In the genomic region with DNA sequence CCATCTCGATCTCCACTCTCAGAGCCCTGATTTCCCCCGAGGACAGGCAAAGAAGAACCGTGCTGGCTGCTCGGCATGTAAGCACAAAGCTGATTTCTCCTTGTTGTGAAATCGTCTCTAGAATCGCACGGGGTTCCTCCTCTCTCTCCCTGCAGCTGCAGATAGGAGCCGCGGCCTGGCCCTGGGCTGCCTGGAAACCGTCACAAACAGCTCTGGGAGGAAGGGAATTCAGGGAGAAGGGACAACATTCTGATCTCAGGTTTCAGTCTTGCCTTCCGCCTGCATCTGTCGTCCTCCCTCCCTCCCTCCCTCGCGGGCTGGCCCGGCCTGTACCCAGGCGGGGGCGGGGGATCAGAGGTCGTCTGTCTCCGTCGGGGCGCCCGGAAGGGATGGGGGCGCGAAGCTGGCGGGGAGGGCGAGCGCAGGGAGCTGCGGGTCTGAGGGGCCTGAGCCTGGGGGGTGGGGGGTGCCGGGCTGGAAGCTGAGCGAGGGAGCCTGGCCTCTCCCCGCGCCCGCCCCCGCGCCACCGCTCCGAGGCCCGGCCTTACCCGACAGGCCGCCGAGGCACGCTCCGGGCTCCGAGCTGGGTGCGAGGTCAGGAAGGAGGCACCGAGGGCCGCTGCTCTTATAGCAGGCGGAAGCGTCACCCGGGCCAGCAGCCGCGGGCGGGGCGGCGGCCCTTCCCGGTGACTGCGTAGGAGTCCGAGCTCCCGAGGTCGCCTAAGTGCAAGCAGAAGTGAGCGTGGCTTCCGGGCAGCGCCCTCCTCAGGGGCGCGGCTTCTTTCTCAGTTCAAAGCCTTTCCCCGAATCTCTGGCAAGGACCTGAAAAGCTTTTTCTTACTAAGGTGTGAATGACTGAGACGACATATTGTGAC, we compare ENCODE assay signal across 1 cellular context.
TF ChIP-seq lines count a peak whose summit lies in the region.

TSS of gene SERPINB1 (minus strand) at position 600 of the 875 bp plus-strand sequence. CDS start 1,277 bp downstream, outside the sequence.

TF ChIP-seq in HepG2, 621 proteins besides CTCF, POLR2A, EP300 and RAD21 (continued from another document and continues in another):
- TF ChIP-seq ZBTB4 (CRISPR knock-in tag; IDR thresholded peaks at IDR 0.05; ENCODE audit: borderline replicate concordance): peak; percentile 24; the same call in 1 of the 2 replicates
- peak; percentile 88; the same call in 1 of the 2 replicates for TF ChIP-seq NCOR1 (IDR thresholded peaks at IDR 0.05; ENCODE audit: borderline replicate concordance, low read length)
- no peak for TF ChIP-seq ZNF468 (CRISPR knock-in tag; IDR thresholded peaks at IDR 0.05)
- no peak for TF ChIP-seq ZNF30 (CRISPR knock-in tag; IDR thresholded peaks at IDR 0.05)
- TF ChIP-seq CBX2 (IDR thresholded peaks at IDR 0.05; ENCODE audit: low read depth, low read length): no peak
- TF ChIP-seq CBX2 (CRISPR knock-in tag; IDR thresholded peaks at IDR 0.05; ENCODE audit: low read depth): no peak
- no peak for TF ChIP-seq USF2 (IDR thresholded peaks at IDR 0.05; ENCODE audit: low read depth, low read length)
- TF ChIP-seq USF2 (CRISPR knock-in tag; IDR thresholded peaks at IDR 0.05; ENCODE audit: borderline replicate concordance): no peak; the same call in 1 of the 2 replicates
- peak; percentile 65; the same call in 1 of the 2 replicates for TF ChIP-seq ZNF577 (CRISPR knock-in tag; IDR thresholded peaks at IDR 0.05; ENCODE audit: borderline replicate concordance, low read depth)
- TF ChIP-seq, protein P1, sequence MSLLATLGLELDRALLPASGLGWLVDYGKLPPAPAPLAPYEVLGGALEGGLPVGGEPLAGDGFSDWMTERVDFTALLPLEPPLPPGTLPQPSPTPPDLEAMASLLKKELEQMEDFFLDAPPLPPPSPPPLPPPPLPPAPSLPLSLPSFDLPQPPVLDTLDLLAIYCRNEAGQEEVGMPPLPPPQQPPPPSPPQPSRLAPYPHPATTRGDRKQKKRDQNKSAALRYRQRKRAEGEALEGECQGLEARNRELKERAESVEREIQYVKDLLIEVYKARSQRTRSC (CRISPR knock-in tag; IDR thresholded peaks at IDR 0.05; ENCODE audit: low read depth): 0 out of 2 replicates have a peak, but pooled peaks have one; percentile 60
- TF ChIP-seq ZEB1 (IDR thresholded peaks at IDR 0.05; ENCODE audit: insufficient replicate concordance, low read depth): no peak
- TF ChIP-seq ZNF703 (CRISPR knock-in tag; IDR thresholded peaks at IDR 0.05; ENCODE audit: borderline replicate concordance): peak; percentile 76; the same call in 1 of the 2 replicates
- TF ChIP-seq ZNF251 (CRISPR knock-in tag; IDR thresholded peaks at IDR 0.05): no peak
- TF ChIP-seq, protein P2, sequence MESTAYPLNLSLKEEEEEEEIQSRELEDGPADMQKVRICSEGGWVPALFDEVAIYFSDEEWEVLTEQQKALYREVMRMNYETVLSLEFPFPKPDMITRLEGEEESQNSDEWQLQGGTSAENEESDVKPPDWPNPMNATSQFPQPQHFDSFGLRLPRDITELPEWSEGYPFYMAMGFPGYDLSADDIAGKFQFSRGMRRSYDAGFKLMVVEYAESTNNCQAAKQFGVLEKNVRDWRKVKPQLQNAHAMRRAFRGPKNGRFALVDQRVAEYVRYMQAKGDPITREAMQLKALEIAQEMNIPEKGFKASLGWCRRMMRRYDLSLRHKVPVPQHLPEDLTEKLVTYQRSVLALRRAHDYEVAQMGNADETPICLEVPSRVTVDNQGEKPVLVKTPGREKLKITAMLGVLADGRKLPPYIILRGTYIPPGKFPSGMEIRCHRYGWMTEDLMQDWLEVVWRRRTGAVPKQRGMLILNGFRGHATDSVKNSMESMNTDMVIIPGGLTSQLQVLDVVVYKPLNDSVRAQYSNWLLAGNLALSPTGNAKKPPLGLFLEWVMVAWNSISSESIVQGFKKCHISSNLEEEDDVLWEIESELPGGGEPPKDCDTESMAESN (CRISPR knock-in tag; conservative IDR thresholded peaks at IDR 0.05): peak; percentile 90
- TF ChIP-seq, protein P3, sequence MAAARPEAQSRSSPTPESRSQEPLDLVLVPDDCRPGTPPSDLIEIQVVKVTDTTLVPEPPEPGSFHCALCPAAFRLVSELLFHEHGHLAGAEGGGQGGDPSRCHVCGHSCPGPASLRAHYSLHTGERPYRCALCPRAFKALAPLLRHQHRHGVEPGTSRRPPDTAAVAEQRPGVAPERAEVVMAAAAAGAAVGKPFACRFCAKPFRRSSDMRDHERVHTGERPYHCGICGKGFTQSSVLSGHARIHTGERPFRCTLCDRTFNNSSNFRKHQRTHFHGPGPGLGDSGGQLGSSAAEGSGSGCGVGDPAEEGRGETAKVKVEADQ (CRISPR knock-in tag; IDR thresholded peaks at IDR 0.05; ENCODE audit: borderline replicate concordance): peak; percentile 57; the same call in 1 of the 2 replicates
- TF ChIP-seq ZNF44 (CRISPR knock-in tag; IDR thresholded peaks at IDR 0.05): peak; percentile 53; the same call in 1 of the 2 replicates
- TF ChIP-seq, protein P4, sequence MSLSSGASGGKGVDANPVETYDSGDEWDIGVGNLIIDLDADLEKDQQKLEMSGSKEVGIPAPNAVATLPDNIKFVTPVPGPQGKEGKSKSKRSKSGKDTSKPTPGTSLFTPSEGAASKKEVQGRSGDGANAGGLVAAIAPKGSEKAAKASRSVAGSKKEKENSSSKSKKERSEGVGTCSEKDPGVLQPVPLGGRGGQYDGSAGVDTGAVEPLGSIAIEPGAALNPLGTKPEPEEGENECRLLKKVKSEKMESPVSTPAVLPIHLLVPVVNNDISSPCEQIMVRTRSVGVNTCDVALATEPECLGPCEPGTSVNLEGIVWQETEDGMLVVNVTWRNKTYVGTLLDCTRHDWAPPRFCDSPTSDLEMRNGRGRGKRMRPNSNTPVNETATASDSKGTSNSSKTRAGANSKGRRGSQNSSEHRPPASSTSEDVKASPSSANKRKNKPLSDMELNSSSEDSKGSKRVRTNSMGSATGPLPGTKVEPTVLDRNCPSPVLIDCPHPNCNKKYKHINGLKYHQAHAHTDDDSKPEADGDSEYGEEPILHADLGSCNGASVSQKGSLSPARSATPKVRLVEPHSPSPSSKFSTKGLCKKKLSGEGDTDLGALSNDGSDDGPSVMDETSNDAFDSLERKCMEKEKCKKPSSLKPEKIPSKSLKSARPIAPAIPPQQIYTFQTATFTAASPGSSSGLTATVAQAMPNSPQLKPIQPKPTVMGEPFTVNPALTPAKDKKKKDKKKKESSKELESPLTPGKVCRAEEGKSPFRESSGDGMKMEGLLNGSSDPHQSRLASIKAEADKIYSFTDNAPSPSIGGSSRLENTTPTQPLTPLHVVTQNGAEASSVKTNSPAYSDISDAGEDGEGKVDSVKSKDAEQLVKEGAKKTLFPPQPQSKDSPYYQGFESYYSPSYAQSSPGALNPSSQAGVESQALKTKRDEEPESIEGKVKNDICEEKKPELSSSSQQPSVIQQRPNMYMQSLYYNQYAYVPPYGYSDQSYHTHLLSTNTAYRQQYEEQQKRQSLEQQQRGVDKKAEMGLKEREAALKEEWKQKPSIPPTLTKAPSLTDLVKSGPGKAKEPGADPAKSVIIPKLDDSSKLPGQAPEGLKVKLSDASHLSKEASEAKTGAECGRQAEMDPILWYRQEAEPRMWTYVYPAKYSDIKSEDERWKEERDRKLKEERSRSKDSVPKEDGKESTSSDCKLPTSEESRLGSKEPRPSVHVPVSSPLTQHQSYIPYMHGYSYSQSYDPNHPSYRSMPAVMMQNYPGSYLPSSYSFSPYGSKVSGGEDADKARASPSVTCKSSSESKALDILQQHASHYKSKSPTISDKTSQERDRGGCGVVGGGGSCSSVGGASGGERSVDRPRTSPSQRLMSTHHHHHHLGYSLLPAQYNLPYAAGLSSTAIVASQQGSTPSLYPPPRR (CRISPR knock-in tag; IDR thresholded peaks at IDR 0.05; ENCODE audit: borderline replicate concordance): peak; percentile 83
- TF ChIP-seq ZNF770 (CRISPR knock-in tag; IDR thresholded peaks at IDR 0.05): peak; percentile 70; the same call in 1 of the 2 replicates
- TF ChIP-seq GATAD2A (CRISPR knock-in tag; IDR thresholded peaks at IDR 0.05): peak; percentile 83
- TF ChIP-seq, protein P5, sequence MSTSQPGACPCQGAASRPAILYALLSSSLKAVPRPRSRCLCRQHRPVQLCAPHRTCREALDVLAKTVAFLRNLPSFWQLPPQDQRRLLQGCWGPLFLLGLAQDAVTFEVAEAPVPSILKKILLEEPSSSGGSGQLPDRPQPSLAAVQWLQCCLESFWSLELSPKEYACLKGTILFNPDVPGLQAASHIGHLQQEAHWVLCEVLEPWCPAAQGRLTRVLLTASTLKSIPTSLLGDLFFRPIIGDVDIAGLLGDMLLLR (CRISPR knock-in tag; IDR thresholded peaks at IDR 0.05): peak; percentile 35; the same call in 1 of the 2 replicates
- TF ChIP-seq HDAC1 (CRISPR knock-in tag; IDR thresholded peaks at IDR 0.05): peak; percentile 93
- peak; percentile 50 for TF ChIP-seq TBL1XR1 (IDR thresholded peaks at IDR 0.05; ENCODE audit: borderline replicate concordance, low read length, partially characterized antibody)
- TF ChIP-seq, protein P6, sequence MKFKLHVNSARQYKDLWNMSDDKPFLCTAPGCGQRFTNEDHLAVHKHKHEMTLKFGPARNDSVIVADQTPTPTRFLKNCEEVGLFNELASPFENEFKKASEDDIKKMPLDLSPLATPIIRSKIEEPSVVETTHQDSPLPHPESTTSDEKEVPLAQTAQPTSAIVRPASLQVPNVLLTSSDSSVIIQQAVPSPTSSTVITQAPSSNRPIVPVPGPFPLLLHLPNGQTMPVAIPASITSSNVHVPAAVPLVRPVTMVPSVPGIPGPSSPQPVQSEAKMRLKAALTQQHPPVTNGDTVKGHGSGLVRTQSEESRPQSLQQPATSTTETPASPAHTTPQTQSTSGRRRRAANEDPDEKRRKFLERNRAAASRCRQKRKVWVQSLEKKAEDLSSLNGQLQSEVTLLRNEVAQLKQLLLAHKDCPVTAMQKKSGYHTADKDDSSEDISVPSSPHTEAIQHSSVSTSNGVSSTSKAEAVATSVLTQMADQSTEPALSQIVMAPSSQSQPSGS (CRISPR knock-in tag; IDR thresholded peaks at IDR 0.05): 0 out of 2 replicates have a peak, but pooled peaks have one; percentile 27
- TF ChIP-seq ARNT2 (CRISPR knock-in tag; IDR thresholded peaks at IDR 0.05; ENCODE audit: low read depth): peak; percentile 74
- TF ChIP-seq AGO1 (IDR thresholded peaks at IDR 0.05; ENCODE audit: low read depth, low read length, poor library complexity, severe bottlenecking): peak; percentile 60
- TF ChIP-seq XRCC5 (optimal IDR thresholded peaks at IDR 0.05; ENCODE audit: low read length): peak; percentile 52
- peak; percentile 76; the same call in 1 of the 2 replicates for TF ChIP-seq ZNF253 (CRISPR knock-in tag; IDR thresholded peaks at IDR 0.05; ENCODE audit: borderline replicate concordance)
- peak; percentile 89 for TF ChIP-seq ZNF563 (CRISPR knock-in tag; IDR thresholded peaks at IDR 0.05)
- TF ChIP-seq NFKBIZ (CRISPR knock-in tag; IDR thresholded peaks at IDR 0.05): peak; percentile 14; the same call in 1 of the 2 replicates
- peak; percentile 74 for TF ChIP-seq PHF8 (CRISPR knock-in tag; IDR thresholded peaks at IDR 0.05)
- no peak for TF ChIP-seq HOXA7 (CRISPR knock-in tag; IDR thresholded peaks at IDR 0.05)
- no peak for TF ChIP-seq MTA3 (CRISPR knock-in tag; IDR thresholded peaks at IDR 0.05)
- TF ChIP-seq POGZ (CRISPR knock-in tag; IDR thresholded peaks at IDR 0.05): peak; percentile 93
- TF ChIP-seq ADNP (CRISPR knock-in tag; IDR thresholded peaks at IDR 0.05): no peak; the same call in 1 of the 2 replicates
- peak; percentile 81 for TF ChIP-seq MEIS1 (CRISPR knock-in tag; IDR thresholded peaks at IDR 0.05; ENCODE audit: borderline replicate concordance)
- TF ChIP-seq, protein P7, sequence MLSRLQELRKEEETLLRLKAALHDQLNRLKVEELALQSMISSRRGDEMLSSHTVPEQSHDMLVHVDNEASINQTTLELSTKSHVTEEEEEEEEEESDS (CRISPR knock-in tag; IDR thresholded peaks at IDR 0.05; ENCODE audit: borderline replicate concordance): peak; percentile 91
- peak; percentile 57 for TF ChIP-seq FOXA3 (CRISPR knock-in tag; IDR thresholded peaks at IDR 0.05)
